Comparison of ENCODE assay signal across 12 cellular contexts in the genomic region with DNA sequence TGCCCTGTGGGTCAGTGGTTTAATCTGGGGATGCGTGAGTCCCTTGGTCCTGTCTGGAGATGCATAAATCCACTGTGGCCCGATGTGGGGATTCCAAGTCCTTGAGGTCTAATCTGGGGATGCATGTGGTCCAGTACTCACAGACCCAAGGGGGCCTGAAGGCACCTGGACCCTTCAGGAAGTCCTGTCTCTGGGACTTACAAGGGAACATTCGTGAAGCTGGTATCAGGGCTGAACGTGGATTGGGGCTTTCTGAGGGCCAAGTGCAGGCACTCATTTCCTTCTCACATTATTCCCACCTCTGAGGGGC. TPM values are rescaled to one million over a fixed set of nuclear protein-coding genes. Genes with fewer than 3 reads are reported as not detected.
DNase-seq lines count a peak whose midpoint lies in the region; ATAC-seq and TF ChIP-seq lines count a peak whose summit lies in the region.
"Had no signal": no experiment of that assay in that cellular context is flagged by ENCODE, and none has a peak within 500 bp of the region (broad histone marks: within the 10 kb centered on the region; RNA-seq: fewer than 3 reads in every experiment).

No MANE protein-coding gene starts in this region.

- H3K4me3 ChIP-seq in CD4-positive, CD25-positive, alpha-beta regulatory T cell (ENCODE audit: low read depth, low read length), result peak overlapping the region; percentile 49
- H3K4me3 ChIP-seq in gastroesophageal sphincter (no peak overlapping the region), adrenal gland (no peak overlapping the region)

- CTCF ChIA-PET in activated CD4-positive, alpha-beta memory T cell treated with anti-CD3 and anti-CD28 coated beads, Interleukin-2, amount 10 ng/mL, durations not matched to agents 7 days and 5 days (lab: Charles Lee), result interaction anchor here (1.3 to 6.2 kb wide), 8 partner anchors 26 to 365 kb away, joined by 4 to 109 read pairs (median 8); no protein-coding TSS in a partner anchor

- no peak for ATAC-seq in CD4-positive, CD25-positive, alpha-beta regulatory T cell (ENCODE audit: low read depth in 2 of 2)
- ATAC-seq in GM21717 (IDR thresholded peaks at IDR 0.05; ENCODE audit: unreplicated experiment) (peak; percentile 3), gastroesophageal sphincter (no peak), Right ventricle myocardium inferior (no peak)

- no peaks in the 10 kb centered on the region for H3K27me3 ChIP-seq in CD4-positive, CD25-positive, alpha-beta regulatory T cell (ENCODE audit: control insufficient read depth, insufficient read depth, low read length)
- peaks cover 8% of the 10 kb centered on the region for H3K27me3 ChIP-seq in gastroesophageal sphincter
- peaks cover 8% of the 10 kb centered on the region for H3K27me3 ChIP-seq in adrenal gland

- peak overlapping the region; percentile 64 for H3K27ac ChIP-seq in CD4-positive, CD25-positive, alpha-beta regulatory T cell (ENCODE audit: insufficient read depth, low read length, poor library complexity, severe bottlenecking)
- H3K27ac ChIP-seq in gastroesophageal sphincter, result peak overlapping the region; percentile 82 to 86 (median 85)
- H3K27ac ChIP-seq in adrenal gland, result no peak overlapping the region

- H3K36me3 ChIP-seq in CD4-positive, CD25-positive, alpha-beta regulatory T cell (ENCODE audit: control insufficient read depth, insufficient read depth, low read length), result no peaks in the 10 kb centered on the region
- H3K36me3 ChIP-seq in gastroesophageal sphincter (no peaks in the 10 kb centered on the region), adrenal gland (replicated peaks in 1 of 2) (no peaks in the 10 kb centered on the region)

- no peak for TF ChIP-seq POLR2A in gastroesophageal sphincter (IDR thresholded peaks at IDR 0.05)
- no peak for TF ChIP-seq POLR2A in adrenal gland (IDR thresholded peaks at IDR 0.05)

- H3K4me1 ChIP-seq in CD4-positive, CD25-positive, alpha-beta regulatory T cell (ENCODE audit: control insufficient read depth, insufficient read depth, low read length, poor library complexity, severe bottlenecking), result peaks cover 32% of the 10 kb centered on the region
- peaks cover 0 to 37% (median 0%) of the 10 kb centered on the region in 3 donors for H3K4me1 ChIP-seq in gastroesophageal sphincter
- H3K4me1 ChIP-seq in adrenal gland (replicated peaks in 1 of 2), result no peaks in the 10 kb centered on the region

- 70% methylated on average over 3 of the region's 4 CpGs; no CpG with 5 or more reads in 1 of the 2 donors for WGBS in gastroesophageal sphincter (ENCODE audit: low coverage in 1 of 2), 2 donors
- WGBS in adrenal gland, 4 donors, result 61 to 87% (median 72%) methylated on average over 4 of the region's 4 CpGs

- TF ChIP-seq EP300 in gastroesophageal sphincter (IDR thresholded peaks at IDR 0.05), result no peak

- H3K27me3 Mint-ChIP-seq in CD4-positive, CD25-positive, alpha-beta regulatory T cell, result no peaks in the 10 kb centered on the region
- peaks cover 7% of the 10 kb centered on the region for H3K27me3 Mint-ChIP-seq in activated CD4-positive, alpha-beta memory T cell treated with anti-CD3 and anti-CD28 coated beads, Interleukin-2, amount 10 ng/mL, durations not matched to agents 7 days and 5 days
- H3K27me3 Mint-ChIP-seq: CD4-positive, alpha-beta T cell had no signal

- peak overlapping the region in 2 of 4 donors; percentile 16 to 19 for H3K4me3 Mint-ChIP-seq in CD4-positive, CD25-positive, alpha-beta regulatory T cell
- H3K4me3 Mint-ChIP-seq in activated CD4-positive, alpha-beta memory T cell treated with anti-CD3 and anti-CD28 coated beads, Interleukin-2, amount 10 ng/mL, durations not matched to agents 7 days and 5 days, result no peak overlapping the region
- H3K4me3 Mint-ChIP-seq: CD4-positive, alpha-beta T cell had no signal

- intact Hi-C loops in adrenal gland (cut with DNase I), result no loop called here
- intact Hi-C loops in Right ventricle myocardium inferior (cut with DNase I), result no loop called here

- DNase-seq in CD4-positive, CD25-positive, alpha-beta regulatory T cell, result no peak
- no peak for DNase-seq in activated CD4-positive, alpha-beta memory T cell treated with anti-CD3 and anti-CD28 coated beads, Interleukin-2, amount 10 ng/mL, durations not matched to agents 7 days and 5 days
- DNase-seq in NCI-H526 treated with DMSO at 0.1 percent for 48 hours (lab: John Stamatoyannopoulos, UW) (no peak), dermis blood vessel endothelial cell (no peak), adrenal gland (no peak), Right ventricle myocardium inferior (ENCODE audit: missing footprints) (no peak)
- DNase-seq: CD4-positive, alpha-beta T cell; effector CD8-positive, alpha-beta T cell; glutamatergic neuron; naive thymus-derived CD8-positive, alpha-beta T cell had no signal

- POLR2A ChIA-PET in activated CD4-positive, alpha-beta memory T cell treated with anti-CD3 and anti-CD28 coated beads, Interleukin-2, amount 10 ng/mL, durations not matched to agents 7 days and 5 days (lab: Charles Lee), result interaction anchor here (0.9 to 3.5 kb wide), 11 partner anchors 47 to 1615 kb away, joined by 3 to 26 read pairs (median 9); no protein-coding TSS in a partner anchor

- peaks cover 0 to 2% (median 0%) of the 10 kb centered on the region in 7 donors for H3K9me3 Mint-ChIP-seq in CD4-positive, CD25-positive, alpha-beta regulatory T cell
- peaks cover 3% of the 10 kb centered on the region for H3K9me3 Mint-ChIP-seq in activated CD4-positive, alpha-beta memory T cell treated with anti-CD3 and anti-CD28 coated beads, Interleukin-2, amount 10 ng/mL, durations not matched to agents 7 days and 5 days
- H3K9me3 Mint-ChIP-seq: CD4-positive, alpha-beta T cell; naive thymus-derived CD8-positive, alpha-beta T cell had no signal

- no peaks in the 10 kb centered on the region for H3K9me3 ChIP-seq in CD4-positive, CD25-positive, alpha-beta regulatory T cell (ENCODE audit: control insufficient read depth in 2 of 2, low read length in 2 of 2)
- no peaks in the 10 kb centered on the region for H3K9me3 ChIP-seq in gastroesophageal sphincter
- no peaks in the 10 kb centered on the region for H3K9me3 ChIP-seq in adrenal gland (replicated peaks in 1 of 3)

- peaks cover 7 to 53% (median 29%) of the 10 kb centered on the region in 4 donors for H3K4me1 Mint-ChIP-seq in CD4-positive, CD25-positive, alpha-beta regulatory T cell
- peaks cover 42% of the 10 kb centered on the region for H3K4me1 Mint-ChIP-seq in activated CD4-positive, alpha-beta memory T cell treated with anti-CD3 and anti-CD28 coated beads, Interleukin-2, amount 10 ng/mL, durations not matched to agents 7 days and 5 days

- H3K27ac Mint-ChIP-seq in CD4-positive, CD25-positive, alpha-beta regulatory T cell, result peak overlapping the region; percentile 36 to 87 (median 79)
- H3K27ac Mint-ChIP-seq in activated CD4-positive, alpha-beta memory T cell treated with anti-CD3 and anti-CD28 coated beads, Interleukin-2, amount 10 ng/mL, durations not matched to agents 7 days and 5 days, result peak overlapping the region; percentile 91
- H3K27ac Mint-ChIP-seq: CD4-positive, alpha-beta T cell had no signal

- TF ChIP-seq CTCF in gastroesophageal sphincter (IDR thresholded peaks at IDR 0.05), result no peak
- no peak for TF ChIP-seq CTCF in adrenal gland (IDR thresholded peaks at IDR 0.05)

- H3K36me3 Mint-ChIP-seq in CD4-positive, CD25-positive, alpha-beta regulatory T cell, result no peaks in the 10 kb centered on the region
- H3K36me3 Mint-ChIP-seq in activated CD4-positive, alpha-beta memory T cell treated with anti-CD3 and anti-CD28 coated beads, Interleukin-2, amount 10 ng/mL, durations not matched to agents 7 days and 5 days (ENCODE audit: low read depth), result peaks cover 13% of the 10 kb centered on the region
- H3K36me3 Mint-ChIP-seq: naive thymus-derived CD8-positive, alpha-beta T cell had no signal

RNA-seq across cellular contexts. Expression of a gene that starts 25.2 kb away (rescaled TPM):
- total RNA-seq in CD4-positive, CD25-positive, alpha-beta regulatory T cell, result 1.1 TPM
- polyA plus RNA-seq in CD4-positive, CD25-positive, alpha-beta regulatory T cell, result 1 to 10 TPM in 3 of 4 donors, under 1 TPM in 1; 0.98 to 3.0 (median 1.7) TPM
- not detected for total RNA-seq in activated CD4-positive, alpha-beta memory T cell treated with anti-CD3 and anti-CD28 coated beads, Interleukin-2, amount 10 ng/mL, durations not matched to agents 7 days and 5 days
- total RNA-seq in gastroesophageal sphincter (not detected), dermis blood vessel endothelial cell (not detected in 2 replicates), adrenal gland (not detected), Right ventricle myocardium inferior (not detected)
- not detected for polyA plus RNA-seq in adrenal gland
- total RNA-seq: CD4-positive, alpha-beta T cell had no signal

Comparison
In these comparisons a context has a peak if more than half of its experiments do, and no peak if none do; other contexts are left out.
1. H3K27ac ChIP-seq: peak in CD4-positive, CD25-positive, alpha-beta regulatory T cell (single experiment) and gastroesophageal sphincter (4 of 4); none in adrenal gland (0 of 5).